In genomic region chr3:161914703-161915102, GRCh38 we compare ENCODE assay signal across 8 cellular contexts.
A peak's percentile ranks its signal among the peaks of the same experiment; 100 is the strongest.
DNase-seq lines count a peak whose midpoint lies in the region; ATAC-seq and TF ChIP-seq lines count a peak whose summit lies in the region.

No MANE protein-coding gene starts in this region.

- peaks cover 10% of the 10 kb centered on the region for H3F3A ChIP-seq in GM23248 (ENCODE audit: insufficient read depth)

- no peaks in the 10 kb centered on the region for H3K79me2 ChIP-seq in GM23248 (ENCODE audit: insufficient read depth)

- TF ChIP-seq CTCF in epithelial cell of proximal tubule (conservative IDR thresholded peaks at IDR 0.05; ENCODE audit: low read depth, low read length) = peak; percentile 76

- no peak overlapping the region for H3K27ac Mint-ChIP-seq in stimulated activated naive B cell treated with anti-CD40 and anti-IgM and Interleukin-4, amounts not matched to agents 10 μg/mL and 1 μg/mL and 100 μg/mL, for 72 hours

- H3K9me3 ChIP-seq in GM23248 (ENCODE audit: low read depth) = no peaks in the 10 kb centered on the region

- H3K27me3 ChIP-seq in GM23248 (replicated peaks; ENCODE audit: insufficient read depth) = no peaks in the 10 kb centered on the region

- no peak overlapping the region for H3K27ac ChIP-seq in GM23248

- H3K4me3 Mint-ChIP-seq in stimulated activated naive B cell treated with anti-CD40 and anti-IgM and Interleukin-4, amounts not matched to agents 10 μg/mL and 1 μg/mL and 100 μg/mL, for 72 hours = no peak overlapping the region

- no peaks in the 10 kb centered on the region for H3K36me3 Mint-ChIP-seq in stimulated activated naive B cell treated with anti-CD40 and anti-IgM and Interleukin-4, amounts not matched to agents 10 μg/mL and 1 μg/mL and 100 μg/mL, for 72 hours

- peak overlapping the region; percentile 54 for H2AFZ ChIP-seq in GM23248

- no peaks in the 10 kb centered on the region for H3K36me3 ChIP-seq in GM23248 (ENCODE audit: low read depth)

- H4K20me1 ChIP-seq in GM23248 (ENCODE audit: insufficient read depth) = no peaks in the 10 kb centered on the region

- H3K9ac ChIP-seq in GM23248 = no peak overlapping the region

- H3K4me1 ChIP-seq in GM23248 (ENCODE audit: insufficient read depth) = peaks cover 24% of the 10 kb centered on the region

- in situ Hi-C loops in GM23248 (cut with MboI) = no loop called here

- no peak for ATAC-seq in HG02852 (IDR thresholded peaks at IDR 0.05; ENCODE audit: unreplicated experiment)
- ATAC-seq in stimulated activated naive B cell treated with anti-CD40 and anti-IgM and Interleukin-4, amounts not matched to agents 10 μg/mL and 1 μg/mL and 100 μg/mL, for 72 hours (replicated peaks) = no peak

- H3K9me3 Mint-ChIP-seq in stimulated activated naive B cell treated with anti-CD40 and anti-IgM and Interleukin-4, amounts not matched to agents 10 μg/mL and 1 μg/mL and 100 μg/mL, for 72 hours = peaks cover 0 to 5% of the 10 kb centered on the region in 2 donors

- DNase-seq in GM23248 (peak; percentile 68), NCI-H82 (lab: John Stamatoyannopoulos, UW) (peak; percentile 91), epithelial cell of proximal tubule (ENCODE audit: low read depth) (peak; percentile 31), non-pigmented ciliary epithelial cell (ENCODE audit: low read depth) (peak; percentile 79), cortex of kidney (lab: John Stamatoyannopoulos, UW) (no peak), AML-193 (lab: John Stamatoyannopoulos, UW) (no peak)
- no peak for DNase-seq in stimulated activated naive B cell treated with anti-CD40 and anti-IgM and Interleukin-4, amounts not matched to agents 10 μg/mL and 1 μg/mL and 100 μg/mL, for 72 hours

- no peaks in the 10 kb centered on the region for H3K27me3 Mint-ChIP-seq in stimulated activated naive B cell treated with anti-CD40 and anti-IgM and Interleukin-4, amounts not matched to agents 10 μg/mL and 1 μg/mL and 100 μg/mL, for 72 hours

- H3K4me3 ChIP-seq in GM23248 = peak overlapping the region; percentile 19
- H3K4me3 ChIP-seq in epithelial cell of proximal tubule (ENCODE audit: low read depth, low read length) = no peak overlapping the region

- H3K9me2 ChIP-seq in GM23248 (ENCODE audit: insufficient read depth) = no peaks in the 10 kb centered on the region

- WGBS in GM23248 (ENCODE audit: low coverage in 1 of 2, low lambda C conversion rate in 2 of 2, missing lambda C conversion rate in 2 of 2), 2 experiments = 4 to 5% methylated on average over 8 of the region's 8 CpGs

- peak overlapping the region; percentile 53 for H3K4me2 ChIP-seq in GM23248 (ENCODE audit: unreplicated experiment)

- H3K4me1 Mint-ChIP-seq in stimulated activated naive B cell treated with anti-CD40 and anti-IgM and Interleukin-4, amounts not matched to agents 10 μg/mL and 1 μg/mL and 100 μg/mL, for 72 hours = no peaks in the 10 kb centered on the region

Comparison
In these comparisons a context has a peak if more than half of its experiments do, and no peak if none do; other contexts are left out.
1. DNase-seq: peak in GM23248 (single experiment), NCI-H82 (single experiment), epithelial cell of proximal tubule (single experiment) and non-pigmented ciliary epithelial cell (single experiment); none in cortex of kidney (single experiment), AML-193 (0 of 2) and stimulated activated naive B cell treated with anti-CD40 and anti-IgM and Interleukin-4, amounts not matched to agents 10 μg/mL and 1 μg/mL and 100 μg/mL, for 72 hours (single experiment).